In genomic region chr9:128927731-128928411, GRCh38 we compare ENCODE assay signal across 8 cellular contexts. TPM values are rescaled to one million over a fixed set of nuclear protein-coding genes. Genes with fewer than 3 reads are reported as not detected.
DNase-seq lines count a peak whose midpoint lies in the region; ATAC-seq and TF ChIP-seq lines count a peak whose summit lies in the region.

No MANE protein-coding gene starts in this region.

- no peak overlapping the region for H3K4me3 Mint-ChIP-seq in chondrocyte (ENCODE audit: unreplicated experiment)

- H3K27me3 ChIP-seq in lower lobe of right lung (ENCODE audit: low read depth), result no peaks in the 10 kb centered on the region

- no peaks in the 10 kb centered on the region for H3K27me3 Mint-ChIP-seq in chondrocyte (ENCODE audit: low read depth)

- TF ChIP-seq CTCF in chondrocyte (IDR thresholded peaks at IDR 0.05) (peak; percentile 95), lower lobe of right lung (IDR thresholded peaks at IDR 0.05) (peak; percentile 81)

- H3K36me3 Mint-ChIP-seq in chondrocyte (ENCODE audit: low read depth), result no peaks in the 10 kb centered on the region

- peak; percentile 82 to 88 for ATAC-seq in lower lobe of right lung
- ATAC-seq in stimulated activated naive CD8-positive, alpha-beta T cell treated with anti-CD3 and anti-CD28 coated beads, Interleukin-15, Interleukin-2, amounts not matched to agents 100 U/mL and 50 U/mL, for 24 hours, result peak; percentile 75
- no peak for ATAC-seq in HG03097 (IDR thresholded peaks at IDR 0.05; ENCODE audit: low FRiP score, unreplicated experiment)

- DNase-seq in NCI-H1417 (lab: John Stamatoyannopoulos, UW) (peak; percentile 29 to 81 (median 60)), NCI-H1417 treated with DMSO at 0.1 percent for 48 hours (lab: John Stamatoyannopoulos, UW) (no peak), NCI-H1930 (lab: John Stamatoyannopoulos, UW) (peak; percentile 37 to 38), chondrocyte (ENCODE audit: low spot score) (no peak), lower lobe of right lung (peak; percentile 59)
- DNase-seq in activated CD4-positive, CD25-positive, alpha-beta regulatory T cell treated with anti-CD3 and anti-CD28 coated beads, Interleukin-2, amount 50 U/mL, for 72 hours, result peak; percentile 50
- peak; percentile 56 for DNase-seq in stimulated activated naive CD8-positive, alpha-beta T cell treated with anti-CD3 and anti-CD28 coated beads, Interleukin-15, Interleukin-2, amounts not matched to agents 100 U/mL and 50 U/mL, for 24 hours

- intact Hi-C loops in lower lobe of right lung (cut with DNase I), result loop anchor here (10.0 kb wide), 1 partner anchor 63 kb away; no protein-coding TSS in a partner anchor

- peaks cover 2% of the 10 kb centered on the region for H3K4me1 Mint-ChIP-seq in chondrocyte (ENCODE audit: low read depth)

- H3K27ac Mint-ChIP-seq in chondrocyte (ENCODE audit: unreplicated experiment), result no peak overlapping the region

- H3K9me3 Mint-ChIP-seq in chondrocyte (ENCODE audit: low read depth), result no peaks in the 10 kb centered on the region

- peaks cover 17% of the 10 kb centered on the region for H3K4me1 ChIP-seq in lower lobe of right lung

- H3K9me3 ChIP-seq in lower lobe of right lung, result no peaks in the 10 kb centered on the region

- H3K36me3 ChIP-seq in lower lobe of right lung, result peaks cover 8% of the 10 kb centered on the region

- peak overlapping the region; percentile 31 for H3K27ac ChIP-seq in lower lobe of right lung

- H3K4me3 ChIP-seq in lower lobe of right lung, result no peak overlapping the region

RNA-seq across cellular contexts. Expression of gene PHYHD1, which starts 7.1 kb away (rescaled TPM):
- total RNA-seq in chondrocyte (2.8 to 4.4 TPM (median 3.4 TPM) in 3 replicates), lower lobe of right lung (39.8 TPM)

RNA-seq across cellular contexts. Expression of gene DOLK, which starts 19.5 kb away (rescaled TPM):
- total RNA-seq in chondrocyte, result 21.5 to 24.7 TPM (median 22.2 TPM) in 3 replicates
- 14.4 TPM for total RNA-seq in lower lobe of right lung

RNA-seq across cellular contexts. Expression of gene NUP188, which starts 19.6 kb away (rescaled TPM):
- total RNA-seq in chondrocyte (36.0 to 51.8 TPM (median 38.2 TPM) in 3 replicates), lower lobe of right lung (42.4 TPM)

RNA-seq across cellular contexts. Expression of gene LRRC8A, which starts 45.9 kb away (rescaled TPM):
- total RNA-seq in chondrocyte (36.9 to 58.9 TPM (median 55.0 TPM) in 3 replicates), lower lobe of right lung (45.5 TPM)

RNA-seq across cellular contexts. Expression of gene KYAT1, which starts 46.1 kb away (rescaled TPM):
- total RNA-seq in chondrocyte (3.3 to 7.0 TPM (median 3.6 TPM) in 3 replicates), lower lobe of right lung (7.1 TPM)

Comparison
In these comparisons a context has a peak if more than half of its experiments do, and no peak if none do; other contexts are left out.
1. DNase-seq: peak in NCI-H1417 (3 of 3), NCI-H1930 (2 of 2), activated CD4-positive, CD25-positive, alpha-beta regulatory T cell treated with anti-CD3 and anti-CD28 coated beads, Interleukin-2, amount 50 U/mL, for 72 hours (single experiment), lower lobe of right lung (single experiment) and stimulated activated naive CD8-positive, alpha-beta T cell treated with anti-CD3 and anti-CD28 coated beads, Interleukin-15, Interleukin-2, amounts not matched to agents 100 U/mL and 50 U/mL, for 24 hours (single experiment); none in NCI-H1417 treated with DMSO at 0.1 percent for 48 hours (single experiment) and chondrocyte (single experiment).